In the genomic region with DNA sequence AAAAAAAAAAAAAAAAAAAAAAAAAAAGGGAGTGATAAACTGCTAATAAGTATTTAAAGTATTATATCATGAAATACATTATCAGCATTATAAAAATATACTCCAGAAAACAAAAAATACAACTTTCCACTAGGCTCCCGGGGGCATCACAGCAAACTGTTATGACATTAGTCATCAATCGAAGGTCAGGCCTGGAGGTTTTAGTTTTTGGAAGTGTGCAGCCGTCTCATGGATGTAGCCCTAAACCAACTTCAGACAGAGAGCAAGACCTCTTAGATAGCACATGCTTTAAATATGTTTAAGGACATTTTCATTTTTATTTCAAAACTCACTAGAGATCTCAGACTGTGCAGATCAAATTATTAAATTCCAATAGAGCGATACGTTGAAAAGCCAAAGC, we compare ENCODE assay signal across 10 cellular contexts.
DNase-seq lines count a peak whose midpoint lies in the region; ATAC-seq lines count a peak whose summit lies in the region.
"Had no signal": no experiment of that assay in that cellular context is flagged by ENCODE, and none has a peak within 500 bp of the region (broad histone marks: within the 10 kb centered on the region; RNA-seq: fewer than 3 reads in every experiment).

No MANE protein-coding gene starts in this region.

- CTCF ChIA-PET in activated CD8-positive, alpha-beta T cell treated with anti-CD3 and anti-CD28 coated beads, Interleukin-2, amount 10 ng/mL, durations not matched to agents 7 days and 5 days (lab: Charles Lee): interaction anchor here (1.0 to 1.2 kb wide), 2 partner anchors 16 to 149 kb away, joined by 3 read pairs; no protein-coding TSS in a partner anchor

- H3K27ac ChIP-seq in SJCRH30: peak overlapping the region; percentile 55; the same call in 1 of the 2 replicates

- H3K4me3 ChIP-seq in SJCRH30 (no peak overlapping the region), skeletal muscle satellite cell (ENCODE audit: low read length) (no peak overlapping the region)

- H3K27me3 Mint-ChIP-seq in T-helper 2 cell treated with Interferon-gamma antibody and Interleukin-4, amounts not matched to agents 5 μg/mL and 100 μg/mL, for 36 hours (ENCODE audit: low read depth): no peaks in the 10 kb centered on the region
- peaks cover 5% of the 10 kb centered on the region for H3K27me3 Mint-ChIP-seq in activated CD8-positive, alpha-beta T cell treated with anti-CD3 and anti-CD28 coated beads, Interleukin-2, amount 10 ng/mL, durations not matched to agents 7 days and 5 days (ENCODE audit: low read depth)

- DNase-seq in T-helper 2 cell treated with Interferon-gamma antibody and Interleukin-4, amounts not matched to agents 5 μg/mL and 100 μg/mL, for 36 hours (ENCODE audit: low spot score): no peak
- DNase-seq in T-helper 2 cell: no peak
- DNase-seq in SJCRH30: peak in 1 of 2 experiments; percentile 8
- DNase-seq in fibroblast of peridontal ligament (ENCODE audit: extremely low read depth): peak; percentile 50
- no peak for DNase-seq in dedifferentiated amniotic fluid mesenchymal stem cell (ENCODE audit: extremely low spot score)
- DNase-seq in activated CD8-positive, alpha-beta T cell treated with anti-CD3 and anti-CD28 coated beads, Interleukin-2, amount 10 ng/mL, durations not matched to agents 7 days and 5 days: no peak
- DNase-seq in SW480 (ENCODE audit: low spot score): no peak
- DNase-seq: DMS 273 treated with DMSO at 0.1 percent for 48 hours, left colon had no signal

- H3K36me3 ChIP-seq in SJCRH30 (no peaks in the 10 kb centered on the region), skeletal muscle satellite cell (ENCODE audit: insufficient read depth, low read length) (no peaks in the 10 kb centered on the region)

- H3K9ac ChIP-seq in skeletal muscle satellite cell (ENCODE audit: low read depth, low read length): peak overlapping the region; percentile 80

- peaks cover 7% of the 10 kb centered on the region for H3K36me3 Mint-ChIP-seq in T-helper 2 cell treated with Interferon-gamma antibody and Interleukin-4, amounts not matched to agents 5 μg/mL and 100 μg/mL, for 36 hours (ENCODE audit: low read depth)
- H3K36me3 Mint-ChIP-seq in activated CD8-positive, alpha-beta T cell treated with anti-CD3 and anti-CD28 coated beads, Interleukin-2, amount 10 ng/mL, durations not matched to agents 7 days and 5 days (ENCODE audit: low read depth): peaks cover 2% of the 10 kb centered on the region

- H3K4me1 ChIP-seq in SJCRH30 (peaks cover 37% of the 10 kb centered on the region), skeletal muscle satellite cell (ENCODE audit: control insufficient read depth, insufficient read depth, low read length) (peaks cover 28% of the 10 kb centered on the region)

- POLR2A ChIA-PET in activated CD8-positive, alpha-beta T cell treated with anti-CD3 and anti-CD28 coated beads, Interleukin-2, amount 10 ng/mL, durations not matched to agents 7 days and 5 days (lab: Charles Lee): no interaction called here

- H3K9me3 ChIP-seq in SJCRH30 (replicated peaks): no peaks in the 10 kb centered on the region
- no peaks in the 10 kb centered on the region for H3K9me3 ChIP-seq in skeletal muscle satellite cell (replicated peaks; ENCODE audit: low read length)

- no peak overlapping the region for H3K4me3 Mint-ChIP-seq in T-helper 2 cell treated with Interferon-gamma antibody and Interleukin-4, amounts not matched to agents 5 μg/mL and 100 μg/mL, for 36 hours
- no peak overlapping the region for H3K4me3 Mint-ChIP-seq in activated CD8-positive, alpha-beta T cell treated with anti-CD3 and anti-CD28 coated beads, Interleukin-2, amount 10 ng/mL, durations not matched to agents 7 days and 5 days

- peaks cover 4% of the 10 kb centered on the region for H3K9me3 Mint-ChIP-seq in T-helper 2 cell treated with Interferon-gamma antibody and Interleukin-4, amounts not matched to agents 5 μg/mL and 100 μg/mL, for 36 hours
- H3K9me3 Mint-ChIP-seq in activated CD8-positive, alpha-beta T cell treated with anti-CD3 and anti-CD28 coated beads, Interleukin-2, amount 10 ng/mL, durations not matched to agents 7 days and 5 days (ENCODE audit: insufficient read depth): no peaks in the 10 kb centered on the region

- H3K27me3 ChIP-seq in SJCRH30 (no peaks in the 10 kb centered on the region), skeletal muscle satellite cell (ENCODE audit: control insufficient read depth, insufficient read depth, low read length) (no peaks in the 10 kb centered on the region)

- H3K4me1 Mint-ChIP-seq in T-helper 2 cell treated with Interferon-gamma antibody and Interleukin-4, amounts not matched to agents 5 μg/mL and 100 μg/mL, for 36 hours (ENCODE audit: low read depth): peaks cover 34% of the 10 kb centered on the region
- peaks cover 25% of the 10 kb centered on the region for H3K4me1 Mint-ChIP-seq in activated CD8-positive, alpha-beta T cell treated with anti-CD3 and anti-CD28 coated beads, Interleukin-2, amount 10 ng/mL, durations not matched to agents 7 days and 5 days (ENCODE audit: low read depth)

- peak overlapping the region; percentile 15 for H3K27ac Mint-ChIP-seq in T-helper 2 cell treated with Interferon-gamma antibody and Interleukin-4, amounts not matched to agents 5 μg/mL and 100 μg/mL, for 36 hours
- no peak overlapping the region for H3K27ac Mint-ChIP-seq in activated CD8-positive, alpha-beta T cell treated with anti-CD3 and anti-CD28 coated beads, Interleukin-2, amount 10 ng/mL, durations not matched to agents 7 days and 5 days

- ATAC-seq in activated CD8-positive, alpha-beta T cell treated with anti-CD3 and anti-CD28 coated beads, Interleukin-2, amount 10 ng/mL, durations not matched to agents 7 days and 5 days: no peak

- peak overlapping the region; percentile 69 for H3K4me2 ChIP-seq in skeletal muscle satellite cell (ENCODE audit: low read length)
